Comparison of ENCODE assay signal across 17 cellular contexts in the genomic region with DNA sequence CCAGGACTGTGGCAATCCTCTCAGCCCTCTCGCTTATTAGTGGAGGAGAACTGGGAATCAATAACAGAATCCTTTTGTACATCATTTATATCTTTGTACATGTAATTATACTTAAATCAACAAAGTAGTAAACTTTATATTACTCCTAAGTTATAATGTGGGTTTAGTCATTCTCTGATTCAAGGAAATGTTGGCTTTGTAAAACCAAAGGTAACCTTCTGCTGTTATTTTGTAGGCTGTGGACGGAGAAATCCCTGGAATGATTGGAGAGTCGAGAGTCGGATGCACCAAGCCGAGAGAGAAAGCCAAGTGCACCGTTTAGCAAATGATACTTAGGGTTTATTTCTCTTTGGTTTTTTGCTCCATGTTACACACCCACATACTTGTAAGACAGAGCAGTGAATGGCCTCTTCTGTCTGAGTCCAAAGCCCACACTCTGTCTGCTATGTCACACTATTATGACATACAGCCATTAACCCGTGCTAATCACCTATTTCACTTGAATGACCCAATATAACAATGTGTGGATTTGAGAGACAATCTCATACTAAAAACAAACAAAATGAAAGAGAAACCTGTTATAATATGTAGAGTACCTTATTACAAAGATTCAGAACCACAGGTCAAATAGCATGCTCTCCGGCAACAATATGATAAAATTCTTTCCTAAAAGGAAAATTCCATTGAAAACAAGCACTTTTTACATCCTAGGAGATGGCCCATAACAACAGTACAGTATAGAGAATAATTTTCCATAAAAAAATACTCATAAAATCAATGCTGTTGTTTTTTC.
A peak's percentile ranks its signal among the peaks of the same experiment; 100 is the strongest.
DNase-seq lines count a peak whose midpoint lies in the region; ATAC-seq and TF ChIP-seq lines count a peak whose summit lies in the region.
"Had no signal": no experiment of that assay in that cellular context is flagged by ENCODE, and none has a peak within 500 bp of the region (broad histone marks: within the 10 kb centered on the region; RNA-seq: fewer than 3 reads in every experiment).

No MANE protein-coding gene starts in this region.

- H2BK5ac ChIP-seq in mesendoderm (ENCODE audit: low read length), result no peak overlapping the region

- H3K27ac ChIP-seq in ascending aorta (peak overlapping the region; percentile 71 to 86), mesendoderm (ENCODE audit: low read depth, low read length) (no peak overlapping the region)
- H3K27ac ChIP-seq: ovary, SK-N-MC, spleen had no signal

- H3K4me3 ChIP-seq in ascending aorta (peak overlapping the region; percentile 14 to 41), mucosa of descending colon (no peak overlapping the region), mesendoderm (ENCODE audit: low read length) (no peak overlapping the region)
- H3K4me3 ChIP-seq: ovary, SK-N-MC, spleen had no signal

- DNase-seq in ascending aorta (ENCODE audit: low spot score in 2 of 2) (no peak), mucosa of descending colon (peak in 1 of 3 donors; percentile 24), NCI-H187 treated with DMSO at 0.1 percent for 48 hours (lab: John Stamatoyannopoulos, UW) (no peak), mesendoderm (no peak), NCI-H1105 (lab: John Stamatoyannopoulos, UW) (no peak), NCI-H526 treated with DMSO at 0.1 percent for 48 hours (lab: John Stamatoyannopoulos, UW) (no peak)
- DNase-seq: activated CD4-positive, alpha-beta T cell treated with anti-CD3 and anti-CD28 coated beads, Interleukin-2, amount 50 U/mL, for 1 hour; activated naive CD8-positive, alpha-beta T cell treated with anti-CD3 and anti-CD28 coated beads, Interleukin-2, amount 10 ng/mL, durations not matched to agents 7 days and 5 days; activated T-cell treated with anti-CD3 and anti-CD28 coated beads, Interleukin-2, amount 50 U/mL, for 72 hours; midbrain; NCI-H2227 treated with DMSO at 0.1 percent for 48 hours; spleen; stimulated activated naive CD8-positive, alpha-beta T cell treated with anti-CD3 and anti-CD28 coated beads, Interleukin-15, amount 100 ng/mL, for 72 hours had no signal

- H3K79me1 ChIP-seq in mesendoderm (ENCODE audit: low read length), result no peaks in the 10 kb centered on the region

- H3K9me3 ChIP-seq in ascending aorta (no peaks in the 10 kb centered on the region), mucosa of descending colon (no peaks in the 10 kb centered on the region)
- H3K9me3 ChIP-seq: ovary, spleen had no signal

- H3K56ac ChIP-seq in mesendoderm (ENCODE audit: low read length), result no peak overlapping the region

- ATAC-seq in GM19324 (IDR thresholded peaks at IDR 0.05; ENCODE audit: low FRiP score, unreplicated experiment) (peak; percentile 62), GM21786 (IDR thresholded peaks at IDR 0.05; ENCODE audit: unreplicated experiment) (peak; percentile 54), mucosa of descending colon (peak; percentile 90)
- ATAC-seq: stimulated activated naive CD8-positive, alpha-beta T cell treated with anti-CD3 and anti-CD28 coated beads, Interleukin-15, amount 100 ng/mL, for 72 hours had no signal

- no peak overlapping the region for H3K18ac ChIP-seq in mesendoderm (ENCODE audit: low read length)

- H3K4ac ChIP-seq in mesendoderm (ENCODE audit: low read depth, low read length), result no peak overlapping the region

- no peaks in the 10 kb centered on the region for H3K79me2 ChIP-seq in mesendoderm (ENCODE audit: control insufficient read depth, insufficient read depth, low read length)

- H3K27me3 ChIP-seq in ascending aorta (no peaks in the 10 kb centered on the region), mesendoderm (ENCODE audit: insufficient read depth, low read length, poor library complexity) (no peaks in the 10 kb centered on the region)
- H3K27me3 ChIP-seq: ovary, spleen had no signal

- H4K5ac ChIP-seq in mesendoderm (ENCODE audit: low read length), result no peak overlapping the region

- no peak overlapping the region for H3K9ac ChIP-seq in mesendoderm (ENCODE audit: low read length)

- WGBS in mesendoderm (ENCODE audit: extremely low coverage, insufficient coverage, low lambda C conversion rate), result no CpG with 5 or more reads among the region's 8 CpGs

- no peak overlapping the region for H3K4me2 ChIP-seq in mesendoderm (ENCODE audit: low read length)

- H2BK15ac ChIP-seq in mesendoderm (replicated peaks; ENCODE audit: low read depth), result no peak overlapping the region

- H3K36me3 ChIP-seq in ascending aorta (no peaks in the 10 kb centered on the region), mucosa of descending colon (ENCODE audit: low read depth) (no peaks in the 10 kb centered on the region), mesendoderm (ENCODE audit: control insufficient read depth, insufficient read depth, low read length) (no peaks in the 10 kb centered on the region)
- H3K36me3 ChIP-seq: ovary, spleen had no signal

- H3K23ac ChIP-seq in mesendoderm (ENCODE audit: low read length), result no peak overlapping the region

- H2AK5ac ChIP-seq in mesendoderm (ENCODE audit: low read length), result no peak overlapping the region

- TF ChIP-seq CTCF in ascending aorta (IDR thresholded peaks at IDR 0.05), result no peak
- no peak for TF ChIP-seq CTCF in mucosa of descending colon (IDR thresholded peaks at IDR 0.05)

- intact Hi-C loops in ascending aorta (cut with DNase I) (loop anchor here (5.0 kb wide), 1 partner anchor 61 kb away; no protein-coding TSS in a partner anchor), mucosa of descending colon (cut with DNase I, micrococcal nuclease) (no loop called here)

- H2BK120ac ChIP-seq in mesendoderm (ENCODE audit: low read depth, low read length), result no peak overlapping the region

- H4K8ac ChIP-seq in mesendoderm (ENCODE audit: low read depth, low read length), result no peak overlapping the region

- peaks cover 5 to 8% of the 10 kb centered on the region in 2 donors for H3K4me1 ChIP-seq in ascending aorta
- peaks cover 12% of the 10 kb centered on the region for H3K4me1 ChIP-seq in mucosa of descending colon (ENCODE audit: low read depth)
- H3K4me1 ChIP-seq in mesendoderm (ENCODE audit: control insufficient read depth, low read depth, low read length), result no peaks in the 10 kb centered on the region
- H3K4me1 ChIP-seq: spleen had no signal

Comparison
In these comparisons a context has a peak if more than half of its experiments do, and no peak if none do; other contexts are left out.
1. H3K4me3 ChIP-seq: peak in ascending aorta (2 of 2); none in mucosa of descending colon (single experiment) and mesendoderm (single experiment).
2. Peak in every context shown above with its lines, with median percentiles within 50 percentile points of each other: ATAC-seq.